In genomic region chr22:26590525-26590858, GRCh38 we compare ENCODE assay signal across 9 cellular contexts. TPM values are rescaled to one million over a fixed set of nuclear protein-coding genes. Genes with fewer than 3 reads are reported as not detected.
DNase-seq lines count a peak whose midpoint lies in the region; ATAC-seq and TF ChIP-seq lines count a peak whose summit lies in the region.
"Had no signal": no experiment of that assay in that cellular context is flagged by ENCODE, and none has a peak within 500 bp of the region (broad histone marks: within the 10 kb centered on the region; RNA-seq: fewer than 3 reads in every experiment).

No MANE protein-coding gene starts in this region.

- H3K9me3 Mint-ChIP-seq in activated naive CD4-positive, alpha-beta T cell treated with anti-CD3 and anti-CD28 coated beads, Interleukin-2, amount 50 U/mL, for 24 hours: no peaks in the 10 kb centered on the region

- ATAC-seq in left colon (peak; percentile 13), GM19397 (IDR thresholded peaks at IDR 0.05; ENCODE audit: unreplicated experiment) (no peak)

- H3K27ac ChIP-seq in thyroid gland: peak overlapping the region in 2 of 3 donors; percentile 86 to 88

- DNase-seq in activated naive CD4-positive, alpha-beta T cell treated with anti-CD3 and anti-CD28 coated beads, Interleukin-2, amount 50 U/mL, for 16 hours: no peak
- DNase-seq in astrocyte of the spinal cord (ENCODE audit: low read depth, low spot score): no peak
- no peak for DNase-seq in left colon
- no peak for DNase-seq in thyroid gland
- no peak for DNase-seq in germinal center (ENCODE audit: low spot score)
- DNase-seq in middle frontal gyrus (ENCODE audit: extremely low spot score, low spot score): no peak

- no peaks in the 10 kb centered on the region for H3K36me3 ChIP-seq in thyroid gland

- H3K4me1 Mint-ChIP-seq in activated naive CD4-positive, alpha-beta T cell treated with anti-CD3 and anti-CD28 coated beads, Interleukin-2, amount 50 U/mL, for 24 hours: peaks cover 59% of the 10 kb centered on the region

- H3K4me1 ChIP-seq in thyroid gland: peaks cover 24 to 31% of the 10 kb centered on the region in 2 donors

- H3K4me3 ChIP-seq in astrocyte of the spinal cord (ENCODE audit: low read depth, low read length) (peak overlapping the region; percentile 57), thyroid gland (replicated peaks in 1 of 3) (peak overlapping the region; percentile 24 to 89 (median 59))

- H3K4me3 Mint-ChIP-seq in activated naive CD4-positive, alpha-beta T cell treated with anti-CD3 and anti-CD28 coated beads, Interleukin-2, amount 50 U/mL, for 24 hours: peak overlapping the region; percentile 86

- H3K27ac Mint-ChIP-seq in activated naive CD4-positive, alpha-beta T cell treated with anti-CD3 and anti-CD28 coated beads, Interleukin-2, amount 50 U/mL, for 24 hours: peak overlapping the region; percentile 44

- intact Hi-C loops in left colon (cut with DNase I, micrococcal nuclease) (no loop called here), thyroid gland (cut with DNase I) (no loop called here)

- no peaks in the 10 kb centered on the region for H3K36me3 Mint-ChIP-seq in activated naive CD4-positive, alpha-beta T cell treated with anti-CD3 and anti-CD28 coated beads, Interleukin-2, amount 50 U/mL, for 24 hours

- no peak for TF ChIP-seq POLR2A in thyroid gland (IDR thresholded peaks at IDR 0.05)

- TF ChIP-seq CTCF in astrocyte of the spinal cord (IDR thresholded peaks at IDR 0.05; ENCODE audit: low read depth, low read length) (no peak), thyroid gland (IDR thresholded peaks at IDR 0.05) (no peak)

- H3K27me3 Mint-ChIP-seq in activated naive CD4-positive, alpha-beta T cell treated with anti-CD3 and anti-CD28 coated beads, Interleukin-2, amount 50 U/mL, for 24 hours: no peaks in the 10 kb centered on the region

- H3K27me3 ChIP-seq in thyroid gland: no peaks in the 10 kb centered on the region

- in situ Hi-C loops in astrocyte of the spinal cord (cut with HindIII; ENCODE audit: low sequenced_read_pairs): no loop called here

- H3K9me3 ChIP-seq in thyroid gland: no peaks in the 10 kb centered on the region

- 33 to 37% methylated on average over 5 of the region's 5 CpGs for whole genome bisulfite sequencing in thyroid gland, 2 donors

RNA-seq across cellular contexts. Expression of gene TPST2, which starts 0.6 kb away (rescaled TPM):
- total RNA-seq in left colon (10 to 100 TPM; 15.5 to 15.7 TPM), thyroid gland (100 to 1,000 TPM in 3 of 4 donors, 10 to 100 TPM in 1; 99.2 to 154 (median 121) TPM)

RNA-seq across cellular contexts. Expression of gene CRYBB1, which starts 27.3 kb away (rescaled TPM):
- total RNA-seq in left colon: under 1 TPM in 1 of 2 donors, not detected in 1; 0.36 TPM
- 1 to 10 TPM in 1 of 4 donors, not detected in 3; 1.0 TPM for total RNA-seq in thyroid gland
- total RNA-seq: glomerular endothelial cell had no signal

RNA-seq across cellular contexts. Expression of gene CRYBA4, which starts 31.3 kb away (rescaled TPM):
- total RNA-seq in left colon (not detected), thyroid gland (not detected)
- total RNA-seq: glomerular endothelial cell had no signal

Comparison
In these comparisons a context has a peak if more than half of its experiments do, and no peak if none do; other contexts are left out.
1. RNA of gene TPST2, which starts 0.6 kb away (total RNA-seq): 99.2 to 154 TPM in thyroid gland; 15.5 to 15.7 TPM in left colon; every median in the first group is over 4 times any median in the second.